In genomic region chr7:24576171-24577052, GRCh38 we compare ENCODE assay signal across 9 cellular contexts. TPM values are rescaled to one million over a fixed set of nuclear protein-coding genes. Genes with fewer than 3 reads are reported as not detected.
DNase-seq lines count a peak whose midpoint lies in the region; ATAC-seq and TF ChIP-seq lines count a peak whose summit lies in the region.
"Had no signal": no experiment of that assay in that cellular context is flagged by ENCODE, and none has a peak within 500 bp of the region (broad histone marks: within the 10 kb centered on the region; RNA-seq: fewer than 3 reads in every experiment).

No MANE protein-coding gene starts in this region.

- intact Hi-C loops in dorsolateral prefrontal cortex (cut with DNase I) = loop anchor here (5.0 to 10.0 kb wide), 3 partner anchors 88 to 146 kb away; no protein-coding TSS in a partner anchor

- H3K27ac ChIP-seq in Karpas-422 (ENCODE audit: low read length) (no peak overlapping the region), dorsolateral prefrontal cortex (no peak overlapping the region)

- peaks cover 50 to 60% (median 54%) of the 10 kb centered on the region in 3 donors for H3K4me1 Mint-ChIP-seq in naive B cell

- H4K20me1 ChIP-seq in Karpas-422 (ENCODE audit: insufficient read depth, low read depth, low read length) = peaks cover 50% of the 10 kb centered on the region

- H3K9ac ChIP-seq in Karpas-422 (ENCODE audit: low read length) = no peak overlapping the region

- no peaks in the 10 kb centered on the region for H3K9me2 ChIP-seq in Karpas-422 (replicated peaks; ENCODE audit: insufficient read depth, low read length)

- H3K9me3 Mint-ChIP-seq in naive B cell = no peaks in the 10 kb centered on the region
- H3K9me3 Mint-ChIP-seq: dendritic cell treated with granulocyte-macrophage colony-stimulating factor and Interleukin-4, amounts not matched to agents 40 ng/mL and 50 ng/mL, for 4 days had no signal

- H3K79me2 ChIP-seq in Karpas-422 (ENCODE audit: low read length) = peaks cover 23% of the 10 kb centered on the region; the same call in 1 of the 2 replicates

- H3K36me3 Mint-ChIP-seq in naive B cell = no peaks in the 10 kb centered on the region

- H3K4me3 ChIP-seq in Karpas-422 (ENCODE audit: low read length) = no peak overlapping the region
- H3K4me3 ChIP-seq in dorsolateral prefrontal cortex = peak overlapping the region in 32 of 59 donors; percentile 1 to 83 (median 74)

- DNase-seq in EH (ENCODE audit: low read depth) = peak; percentile 75
- DNase-seq in Karpas-422 = peak; percentile 81
- peak; percentile 87 for DNase-seq in RKO (ENCODE audit: low spot score)
- DNase-seq in dorsolateral prefrontal cortex = peak in 2 of 10 donors; percentile 11 to 21
- peak; percentile 18 for DNase-seq in naive B cell
- no peak for DNase-seq in NK-92 treated with Interleukin-12 subunit alpha and Interleukin-12 subunit beta, amount 100 ng/mL, for 24 hours (lab: John Stamatoyannopoulos, UW)
- no peak for DNase-seq in T1000 (lab: John Stamatoyannopoulos, UW)

- H3K27me3 ChIP-seq in Karpas-422 (ENCODE audit: low read length) = no peaks in the 10 kb centered on the region
- H3K27me3 ChIP-seq in dorsolateral prefrontal cortex = no peaks in the 10 kb centered on the region

- peak overlapping the region in 6 of 8 donors; percentile 17 to 82 (median 38) for H3K4me3 Mint-ChIP-seq in naive B cell
- H3K4me3 Mint-ChIP-seq: dendritic cell treated with granulocyte-macrophage colony-stimulating factor and Interleukin-4, amounts not matched to agents 40 ng/mL and 50 ng/mL, for 4 days had no signal

- H3K27ac Mint-ChIP-seq in naive B cell = peak overlapping the region in 4 of 6 donors; percentile 10 to 59 (median 44)
- H3K27ac Mint-ChIP-seq: dendritic cell treated with granulocyte-macrophage colony-stimulating factor and Interleukin-4, amounts not matched to agents 40 ng/mL and 50 ng/mL, for 4 days had no signal

- ATAC-seq in GM21528 (IDR thresholded peaks at IDR 0.05; ENCODE audit: low FRiP score, unreplicated experiment) (peak; percentile 26), naive B cell (ENCODE audit: low read depth in 2 of 2) (no peak)

- H3K36me3 ChIP-seq in Karpas-422 (ENCODE audit: insufficient read depth, low read length) = no peaks in the 10 kb centered on the region

- no peaks in the 10 kb centered on the region for H3K9me3 ChIP-seq in Karpas-422 (ENCODE audit: low read length)

- H2AFZ ChIP-seq in Karpas-422 (ENCODE audit: low read length) = no peak overlapping the region

- peak; percentile 45 to 80 (median 67) for TF ChIP-seq CTCF in dorsolateral prefrontal cortex (IDR thresholded peaks at IDR 0.05 in 54 of 56, conservative IDR thresholded peaks at IDR 0.05 in 2 of 56; ENCODE audit: low read depth in 1 of 56, partially characterized antibody in 56 of 56)

- H3K27me3 Mint-ChIP-seq in naive B cell = no peaks in the 10 kb centered on the region

- H3K4me1 ChIP-seq in Karpas-422 (ENCODE audit: low read length) = peaks cover 53% of the 10 kb centered on the region

- H3K4me2 ChIP-seq in Karpas-422 (ENCODE audit: low read depth, low read length, poor library complexity, severe bottlenecking) = peak overlapping the region; percentile 25

RNA-seq across cellular contexts. Expression of gene PALS2, which starts 3.2 kb away (rescaled TPM):
- total RNA-seq in Karpas-422 (2014; rRNA removed; shearing (Covaris generic); ENCODE audit: low replicate concordance) = 6.3 and 6.9 TPM in 2 replicates
- total RNA-seq in dorsolateral prefrontal cortex = 100 to 1,000 TPM in 87 of 120 experiments, 10 to 100 TPM in 33; 46.4 to 226 (median 122) TPM
- polyA plus RNA-seq in naive B cell (ENCODE audit: low read depth in 6 of 6) = 10 to 100 TPM; 25.4 to 37.9 (median 28.2) TPM

Comparison
In these comparisons a context has a peak if more than half of its experiments do, and no peak if none do; other contexts are left out.
1. DNase-seq: peak in EH (single experiment), Karpas-422 (single experiment), RKO (single experiment) and naive B cell (single experiment); none in NK-92 treated with Interleukin-12 subunit alpha and Interleukin-12 subunit beta, amount 100 ng/mL, for 24 hours (single experiment) and T1000 (single experiment).